ENCODE assay signal across 19 cellular contexts in genomic region chr20:15265910-15266309, GRCh38.
DNase-seq lines count a peak whose midpoint lies in the region; ATAC-seq and TF ChIP-seq lines count a peak whose summit lies in the region.
"Had no signal": no experiment of that assay in that cellular context is flagged by ENCODE, and none has a peak within 500 bp of the region (broad histone marks: within the 10 kb centered on the region; RNA-seq: fewer than 3 reads in every experiment).

No MANE protein-coding gene starts in this region.

- H3K36me3 Mint-ChIP-seq in osteocyte (ENCODE audit: unreplicated experiment): no peaks in the 10 kb centered on the region
- H3K36me3 Mint-ChIP-seq: CD14-positive monocyte had no signal

- peaks cover 5% of the 10 kb centered on the region for H3K4me1 Mint-ChIP-seq in osteocyte (ENCODE audit: unreplicated experiment)

- H3K27ac ChIP-seq in OCI-LY7 (ENCODE audit: low read depth, low read length, poor library complexity, severe bottlenecking): no peak overlapping the region

- CTCF ChIA-PET in OCI-LY7 (lab: Charles Lee; ENCODE audit: unreplicated experiment): no interaction called here

- H3K4me1 ChIP-seq in OCI-LY7 (ENCODE audit: insufficient read depth, low read length, poor library complexity, severe bottlenecking): no peaks in the 10 kb centered on the region

- no peak overlapping the region for H3K4me3 Mint-ChIP-seq in osteocyte (ENCODE audit: unreplicated experiment)
- H3K4me3 Mint-ChIP-seq: CD14-positive monocyte had no signal

- H3K4me2 ChIP-seq in OCI-LY7 (ENCODE audit: low read length): no peak overlapping the region

- H3K4me3 ChIP-seq in Jurkat, Clone E6-1 (ENCODE audit: low read length): no peak overlapping the region
- no peak overlapping the region for H3K4me3 ChIP-seq in OCI-LY7 (ENCODE audit: low read depth, low read length, poor library complexity, severe bottlenecking)
- H3K4me3 ChIP-seq in epithelial cell of esophagus (ENCODE audit: low read length): no peak overlapping the region

- ATAC-seq in HG03095 (IDR thresholded peaks at IDR 0.05; ENCODE audit: unreplicated experiment) (no peak), GM18520 (IDR thresholded peaks at IDR 0.05; ENCODE audit: unreplicated experiment) (no peak)
- ATAC-seq: Panc1 had no signal

- no peaks in the 10 kb centered on the region for H3K27me3 Mint-ChIP-seq in osteocyte (ENCODE audit: unreplicated experiment)

- H3K9me2 ChIP-seq in OCI-LY7 (ENCODE audit: insufficient read depth, low read length): no peaks in the 10 kb centered on the region

- TF ChIP-seq CTCF in OCI-LY7 (conservative IDR thresholded peaks at IDR 0.05; ENCODE audit: low read length) (peak; percentile 36), epithelial cell of esophagus (IDR thresholded peaks at IDR 0.05; ENCODE audit: insufficient read depth, low read depth, low read length, missing control alignments) (peak; percentile 19), osteocyte (IDR thresholded peaks at IDR 0.05) (peak; percentile 15)

- no TSS peak for BruUV-seq in OCI-LY7 (replicated peaks; lab: Mats Ljungman, UMichigan)

- H3K9me3 ChIP-seq in OCI-LY7 (ENCODE audit: low read length): no peaks in the 10 kb centered on the region

- H3K27ac Mint-ChIP-seq in osteocyte (ENCODE audit: unreplicated experiment): no peak overlapping the region
- H3K27ac Mint-ChIP-seq: CD14-positive monocyte had no signal

- no peak overlapping the region for H2AFZ ChIP-seq in OCI-LY7 (ENCODE audit: low read length)

- H3K79me2 ChIP-seq in OCI-LY7 (ENCODE audit: insufficient read depth, low read depth, low read length): no peaks in the 10 kb centered on the region

- H3K9me3 Mint-ChIP-seq in osteocyte (ENCODE audit: unreplicated experiment): peaks cover 10% of the 10 kb centered on the region

- POLR2A ChIA-PET in OCI-LY7 (lab: Charles Lee): interaction anchor here (0.7 to 1.0 kb wide), 2 partner anchors 25 to 1336 kb away, joined by 3 read pairs; no protein-coding TSS in a partner anchor

- no peaks in the 10 kb centered on the region for H4K20me1 ChIP-seq in OCI-LY7 (ENCODE audit: insufficient read depth, low read length)

- intact Hi-C loops in OCI-LY7 (cut with micrococcal nuclease; ENCODE audit: unreplicated experiment): no loop called here

- peak; percentile 9 for DNase-seq in Jurkat, Clone E6-1 (ENCODE audit: low read depth, low spot score)
- DNase-seq in OCI-LY7 (ENCODE audit: low spot score): no peak
- DNase-seq in epithelial cell of esophagus (ENCODE audit: low read depth): peak; percentile 17
- no peak for DNase-seq in osteocyte (ENCODE audit: extremely low spot score, unreplicated experiment)
- DNase-seq in HUDEP-2 (lab: John Stamatoyannopoulos, UW; ENCODE audit: unreplicated experiment in 76 of 76): no peak
- DNase-seq: ACHN, AML-193, COR-L47, KG1, NCI-H1092, NCI-H146, NCI-H510A, NCI-H774, Right ventricle myocardium superior, T-helper 1 cell had no signal

- H3K36me3 ChIP-seq in OCI-LY7 (ENCODE audit: insufficient read depth, low read length): no peaks in the 10 kb centered on the region

Comparison
In these comparisons a context has a peak if more than half of its experiments do, and no peak if none do; other contexts are left out.
1. DNase-seq: peak in Jurkat, Clone E6-1 (single experiment) and epithelial cell of esophagus (single experiment); none in OCI-LY7 (single experiment), osteocyte (single experiment) and HUDEP-2 (0 of 76).
2. Peak in every context shown above with its lines, with median percentiles within 50 percentile points of each other: CTCF ChIP-seq.